In genomic region chr4:107196312-107196711, GRCh38 we compare ENCODE assay signal across 13 cellular contexts.
DNase-seq lines count a peak whose midpoint lies in the region; ATAC-seq and TF ChIP-seq lines count a peak whose summit lies in the region.
"Had no signal": no experiment of that assay in that cellular context is flagged by ENCODE, and none has a peak within 500 bp of the region (broad histone marks: within the 10 kb centered on the region; RNA-seq: fewer than 3 reads in every experiment).

No MANE protein-coding gene starts in this region.

- no peak for TF ChIP-seq EP300 in sigmoid colon (IDR thresholded peaks at IDR 0.05)

- no peak for TF ChIP-seq POLR2A in sigmoid colon (IDR thresholded peaks at IDR 0.05)

- H3K9me3 ChIP-seq in sigmoid colon, result no peaks in the 10 kb centered on the region
- H3K9me3 ChIP-seq: HAP-1 had no signal

- intact Hi-C loops in left colon (cut with DNase I, micrococcal nuclease) (no loop called here), sigmoid colon (cut with DNase I) (loop anchor here (10.0 kb wide), 1 partner anchor 468 kb away; no protein-coding TSS in a partner anchor)

- H3K27ac ChIP-seq in sigmoid colon, result peak overlapping the region in 3 of 4 donors; percentile 9 to 22 (median 14)
- H3K27ac ChIP-seq: C4-2B, GM23248 had no signal

- peak; percentile 32 for DNase-seq in RPMI7951 (ENCODE audit: low read depth)
- no peak for DNase-seq in left colon
- no peak for DNase-seq in sigmoid colon
- DNase-seq in HCEC 1CT, result no peak
- no peak for DNase-seq in NCI-H1694 treated with DMSO at 0.1 percent for 48 hours (lab: John Stamatoyannopoulos, UW)
- no peak for DNase-seq in NCI-H146 treated with DMSO at 0.1 percent for 48 hours (lab: John Stamatoyannopoulos, UW; ENCODE audit: unreplicated experiment)
- DNase-seq: Caco-2; CD4-positive, alpha-beta T cell; GM23248; IMR-90 had no signal

- WGBS in sigmoid colon, 2 donors, result 57 to 87% methylated on average over 2 of the region's 2 CpGs

- H3K4me3 ChIP-seq in sigmoid colon, result no peak overlapping the region
- H3K4me3 ChIP-seq: GM23248, HAP-1 had no signal

- TF ChIP-seq CTCF in sigmoid colon (IDR thresholded peaks at IDR 0.05), result no peak

- H3K4me1 ChIP-seq in sigmoid colon, result peaks cover 0 to 32% (median 25%) of the 10 kb centered on the region in 4 donors
- H3K4me1 ChIP-seq: Caco-2, HAP-1 had no signal

- H3K27me3 ChIP-seq in sigmoid colon, result no peaks in the 10 kb centered on the region

- peak; percentile 68 for ATAC-seq in left colon
- no peak for ATAC-seq in GM21723 (IDR thresholded peaks at IDR 0.05; ENCODE audit: unreplicated experiment)

- no peaks in the 10 kb centered on the region for H3K36me3 ChIP-seq in sigmoid colon
- H3K36me3 ChIP-seq: HAP-1 had no signal
